ENCODE assay signal across 19 cellular contexts in the genomic region with DNA sequence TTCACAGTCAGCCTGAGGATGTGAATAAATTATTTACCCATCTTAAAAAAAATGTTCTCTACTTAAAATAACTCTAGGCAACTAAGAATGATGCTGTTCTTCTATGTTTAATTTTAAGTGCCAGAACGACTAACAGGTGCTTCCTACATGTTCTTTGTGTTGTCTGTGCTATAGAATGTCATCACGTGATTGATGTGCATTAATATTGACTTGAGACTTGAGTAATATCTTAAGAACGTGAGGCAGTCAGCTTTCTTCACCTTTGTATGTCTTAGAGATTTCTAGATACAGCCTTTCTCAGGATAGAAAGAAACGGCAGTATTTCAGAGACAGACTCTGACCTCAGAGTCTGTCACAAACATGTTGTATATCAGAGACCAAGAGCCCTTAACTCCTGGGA.
DNase-seq lines count a peak whose midpoint lies in the region; ATAC-seq and TF ChIP-seq lines count a peak whose summit lies in the region.
"Had no signal": no experiment of that assay in that cellular context is flagged by ENCODE, and none has a peak within 500 bp of the region (broad histone marks: within the 10 kb centered on the region; RNA-seq: fewer than 3 reads in every experiment).

No MANE protein-coding gene starts in this region.

- no peaks in the 10 kb centered on the region for H3K36me3 Mint-ChIP-seq in H9 (ENCODE audit: insufficient read depth in 1 of 3, low read depth in 3 of 3)
- H3K36me3 Mint-ChIP-seq: CD4-positive, alpha-beta memory T cell had no signal

- H3K4me3 ChIP-seq in LNCaP clone FGC (ENCODE audit: low read depth, low read length): no peak overlapping the region

- DNase-seq in H9 (no peak), LNCaP clone FGC (ENCODE audit: low read depth) (peak; percentile 55), posterior vena cava (ENCODE audit: low spot score) (no peak), NCI-H1694 (lab: John Stamatoyannopoulos, UW) (no peak), RPMI8226 (no peak), activated gamma-delta T cell (lab: John Stamatoyannopoulos, UW) (no peak)
- DNase-seq: ACHN; AML-193; Calu3; CD4-positive, alpha-beta memory T cell; DMS53; HCEC 1CT; NCI-H1436; NCI-H2081 treated with DMSO at 0.1 percent for 48 hours; NCI-H2227 treated with DMSO at 0.1 percent for 48 hours; NCI-H524 treated with DMSO at 0.1 percent for 48 hours; T-helper 9 cell had no signal

- H4K20me1 ChIP-seq in H9 (ENCODE audit: control insufficient read depth, insufficient read depth, insufficient read length): no peaks in the 10 kb centered on the region

- H3T11ph ChIP-seq in H9 (ENCODE audit: low read length): no peak overlapping the region

- H3K23ac ChIP-seq in H9 (ENCODE audit: insufficient read length, low read depth, low read length): no peak overlapping the region

- no peak overlapping the region for H3K4me3 Mint-ChIP-seq in H9
- H3K4me3 Mint-ChIP-seq: CD4-positive, alpha-beta memory T cell had no signal

- no peak overlapping the region for H3K4me2 ChIP-seq in H9 (ENCODE audit: insufficient read depth, insufficient read length, low read length)

- H3K4ac ChIP-seq in H9 (ENCODE audit: low read depth, low read length): no peak overlapping the region

- peak overlapping the region; percentile 86 for H2AK5ac ChIP-seq in H9 (ENCODE audit: insufficient read length, low read length)

- no peak overlapping the region for H3K14ac ChIP-seq in H9 (ENCODE audit: insufficient read depth, low read length)

- H3K79me2 ChIP-seq in H9 (ENCODE audit: insufficient read depth, low read length): no peaks in the 10 kb centered on the region

- H2BK20ac ChIP-seq in H9 (ENCODE audit: low read depth, low read length, poor library complexity, severe bottlenecking): no peak overlapping the region

- no peak overlapping the region for H3K56ac ChIP-seq in H9 (ENCODE audit: insufficient read length, low read depth, low read length)

- no peak overlapping the region for H2BK12ac ChIP-seq in H9 (ENCODE audit: insufficient read length, low read depth, low read length)

- no peaks in the 10 kb centered on the region for H3K27me3 Mint-ChIP-seq in H9 (ENCODE audit: low read depth)
- H3K27me3 Mint-ChIP-seq: CD4-positive, alpha-beta memory T cell had no signal

- peaks cover 16% of the 10 kb centered on the region for H3K4me1 ChIP-seq in H9 (ENCODE audit: insufficient read depth, low read length)

- TF ChIP-seq CTCF in H9 (conservative IDR thresholded peaks at IDR 0.05) (no peak), LNCaP clone FGC (IDR thresholded peaks at IDR 0.05; ENCODE audit: control insufficient read depth, extremely low read depth, insufficient read depth) (no peak)

- H3K27ac ChIP-seq in H9 (ENCODE audit: insufficient read length, low read depth, low read length): no peak overlapping the region

- no peak overlapping the region for H2BK5ac ChIP-seq in H9 (ENCODE audit: insufficient read length, low read length)

- no peaks in the 10 kb centered on the region for H3K9me3 ChIP-seq in H9 (ENCODE audit: control insufficient read depth, low read depth, low read length)

- no peaks in the 10 kb centered on the region for H3K9me3 Mint-ChIP-seq in H9

- H4K91ac ChIP-seq in H9 (ENCODE audit: insufficient read length, low read depth, low read length): no peak overlapping the region

- WGBS in H9 (ENCODE audit: extremely low coverage, insufficient read length, low lambda C conversion rate): no CpG with 5 or more reads among the region's 4 CpGs

- no peak overlapping the region for H2AFZ ChIP-seq in H9 (ENCODE audit: low read length)

- no peak overlapping the region for H3K18ac ChIP-seq in H9 (ENCODE audit: insufficient read length, low read depth, low read length)

- no peak overlapping the region for H3K27ac Mint-ChIP-seq in H9
- H3K27ac Mint-ChIP-seq: CD4-positive, alpha-beta memory T cell had no signal

- H2BK120ac ChIP-seq in H9 (ENCODE audit: low read depth, low read length, poor library complexity, severe bottlenecking): no peak overlapping the region

- no peak overlapping the region for H2BK15ac ChIP-seq in H9 (ENCODE audit: low read depth, low read length)

- H4K8ac ChIP-seq in H9 (replicated peaks; ENCODE audit: insufficient read length, low read depth, low read length): no peak overlapping the region

- peaks cover 23 to 35% of the 10 kb centered on the region in 2 experiments for H3K4me1 Mint-ChIP-seq in H9

- H3K27me3 ChIP-seq in H9 (ENCODE audit: insufficient read depth, low read length): no peaks in the 10 kb centered on the region

- no peak overlapping the region for H4K5ac ChIP-seq in H9 (ENCODE audit: insufficient read length, low read depth, low read length)

- H3K23me2 ChIP-seq in H9 (ENCODE audit: insufficient read length, low read depth, low read length, poor library complexity, severe bottlenecking): no peaks in the 10 kb centered on the region

- peak; percentile 35 for ATAC-seq in GM18907 (IDR thresholded peaks at IDR 0.05; ENCODE audit: unreplicated experiment)
- ATAC-seq: Right ventricle myocardium inferior had no signal

- no peak overlapping the region for H3K9ac ChIP-seq in H9 (ENCODE audit: extremely low read depth, insufficient read length, low read length)

- intact Hi-C loops in posterior vena cava (cut with DNase I): no loop called here

- H3K79me1 ChIP-seq in H9 (ENCODE audit: insufficient read depth, low read depth, low read length, poor library complexity, severe bottlenecking): no peaks in the 10 kb centered on the region
